Comparison of ENCODE assay signal across 14 cellular contexts in the genomic region with DNA sequence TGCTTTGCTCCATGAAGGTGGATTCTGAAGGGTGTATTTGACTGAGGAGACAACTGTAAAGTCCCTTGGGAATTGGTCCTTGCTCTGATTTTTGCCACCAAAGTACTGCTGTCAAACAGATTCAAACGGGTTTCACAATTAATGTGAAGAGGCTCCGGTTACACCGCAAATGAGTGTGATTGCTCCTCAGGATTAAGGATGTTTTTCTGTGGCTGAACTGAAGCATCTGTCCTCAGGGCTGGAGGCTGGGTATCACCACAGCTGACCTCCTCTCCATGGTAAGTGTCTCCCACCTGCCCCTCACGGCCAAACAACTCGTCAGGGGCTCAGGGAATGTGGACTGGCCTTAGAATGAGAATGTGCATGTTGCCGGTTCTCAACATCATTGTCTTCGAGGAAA.
"Had no signal": no experiment of that assay in that cellular context is flagged by ENCODE, and none has a peak within 500 bp of the region (broad histone marks: within the 10 kb centered on the region; RNA-seq: fewer than 3 reads in every experiment).

No MANE protein-coding gene starts in this region.

- H3K4me3 ChIP-seq: lower lobe of right lung, thyroid gland had no signal

- ATAC-seq: effector memory CD8-positive, alpha-beta T cell; lower lobe of right lung; stimulated activated naive B cell treated with anti-CD40 and anti-IgM and Interleukin-4, amounts not matched to agents 10 μg/mL and 1 μg/mL and 100 μg/mL, for 72 hours had no signal

- H3K4me1 ChIP-seq: lower lobe of right lung, thyroid gland had no signal

- H3K36me3 Mint-ChIP-seq: immature natural killer cell; stimulated activated naive B cell treated with anti-CD40 and anti-IgM and Interleukin-4, amounts not matched to agents 10 μg/mL and 1 μg/mL and 100 μg/mL, for 72 hours had no signal

- H3K27me3 Mint-ChIP-seq: stimulated activated naive B cell treated with anti-CD40 and anti-IgM and Interleukin-4, amounts not matched to agents 10 μg/mL and 1 μg/mL and 100 μg/mL, for 72 hours had no signal

- DNase-seq: activated CD4-positive, alpha-beta T cell treated with anti-CD3 and anti-CD28 coated beads, Interleukin-2, amount 10 ng/mL, durations not matched to agents 24 days and 14 days; activated CD4-positive, CD25-positive, alpha-beta regulatory T cell; activated naive CD4-positive, alpha-beta T cell treated with Interleukin-2 at 50 U/mL for 16 hours; dermis blood vessel endothelial cell; effector memory CD8-positive, alpha-beta T cell; foreskin melanocyte; immature natural killer cell; lower lobe of right lung; stimulated activated naive B cell treated with anti-CD40 and anti-IgM and Interleukin-4, amounts not matched to agents 10 μg/mL and 1 μg/mL and 100 μg/mL, for 72 hours; thyroid gland had no signal

- H3K4me3 Mint-ChIP-seq: activated CD4-positive, alpha-beta T cell treated with anti-CD3 and anti-CD28 coated beads, Interleukin-2, amount 10 ng/mL, durations not matched to agents 24 days and 14 days; effector memory CD8-positive, alpha-beta T cell; immature natural killer cell; mesothelial cell of epicardium; neural crest cell; stimulated activated naive B cell treated with anti-CD40 and anti-IgM and Interleukin-4, amounts not matched to agents 10 μg/mL and 1 μg/mL and 100 μg/mL, for 72 hours; T-helper 2 cell treated with Interferon-gamma antibody and Interleukin-4, amounts not matched to agents 5 μg/mL and 100 μg/mL, for 36 hours had no signal

- H3K27me3 ChIP-seq: thyroid gland had no signal

- H3K9me3 ChIP-seq: lower lobe of right lung, thyroid gland had no signal

- H3K27ac Mint-ChIP-seq: activated CD4-positive, alpha-beta T cell treated with anti-CD3 and anti-CD28 coated beads, Interleukin-2, amount 10 ng/mL, durations not matched to agents 24 days and 14 days; effector memory CD8-positive, alpha-beta T cell; immature natural killer cell; mesothelial cell of epicardium; stimulated activated naive B cell treated with anti-CD40 and anti-IgM and Interleukin-4, amounts not matched to agents 10 μg/mL and 1 μg/mL and 100 μg/mL, for 72 hours; T-helper 2 cell treated with Interferon-gamma antibody and Interleukin-4, amounts not matched to agents 5 μg/mL and 100 μg/mL, for 36 hours had no signal

- H3K36me3 ChIP-seq: lower lobe of right lung, thyroid gland had no signal

- H3K9me3 Mint-ChIP-seq: activated CD4-positive, alpha-beta T cell treated with anti-CD3 and anti-CD28 coated beads, Interleukin-2, amount 10 ng/mL, durations not matched to agents 24 days and 14 days; immature natural killer cell; T-helper 2 cell treated with Interferon-gamma antibody and Interleukin-4, amounts not matched to agents 5 μg/mL and 100 μg/mL, for 36 hours had no signal

- H3K27ac ChIP-seq: epithelial cell of prostate, lower lobe of right lung, thyroid gland had no signal

- H3K4me1 Mint-ChIP-seq: activated CD4-positive, alpha-beta T cell treated with anti-CD3 and anti-CD28 coated beads, Interleukin-2, amount 10 ng/mL, durations not matched to agents 24 days and 14 days; immature natural killer cell; mesothelial cell of epicardium; neural crest cell had no signal
